Comparison of ENCODE assay signal across 14 cellular contexts in the genomic region with DNA sequence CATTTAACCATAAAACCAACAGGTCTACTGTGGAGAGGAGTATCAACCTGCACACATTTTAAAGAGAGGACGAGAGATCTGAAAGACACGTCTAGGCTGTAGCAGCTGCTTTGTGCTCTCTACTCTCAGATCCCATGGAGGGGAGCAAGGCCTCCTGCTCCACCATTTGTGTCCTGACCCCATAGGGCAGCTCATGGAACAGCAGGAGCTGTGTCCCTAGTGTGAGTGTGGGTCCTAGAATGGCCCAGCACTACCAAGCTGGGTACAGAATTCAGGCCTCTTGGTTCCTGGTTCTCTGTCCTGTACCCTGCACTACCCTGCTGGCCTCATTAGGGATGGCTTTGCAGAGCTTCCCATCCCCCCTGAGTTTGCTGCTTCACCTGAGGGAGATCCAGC.
A peak's percentile ranks its signal among the peaks of the same experiment; 100 is the strongest.
DNase-seq lines count a peak whose midpoint lies in the region; ATAC-seq and TF ChIP-seq lines count a peak whose summit lies in the region.
"Had no signal": no experiment of that assay in that cellular context is flagged by ENCODE, and none has a peak within 500 bp of the region (broad histone marks: within the 10 kb centered on the region; RNA-seq: fewer than 3 reads in every experiment).

No MANE protein-coding gene starts in this region.

- peak; percentile 29 for ATAC-seq in GM23338
- ATAC-seq in PC-3, result peak; percentile 15; the same call in 1 of the 2 replicates
- ATAC-seq in aorta (ENCODE audit: low FRiP score), result peak; percentile 16
- no peak for ATAC-seq in stimulated activated naive CD8-positive, alpha-beta T cell treated with anti-CD3 and anti-CD28 coated beads, Interleukin-15, amount 100 ng/mL, for 72 hours

- intact Hi-C loops in PC-3 (cut with micrococcal nuclease), result loop anchor here (2.0 kb wide), 1 partner anchor 285 kb away; no protein-coding TSS in a partner anchor
- intact Hi-C loops in aorta (cut with DNase I), result loop anchor here in 1 of 2 donors (10.0 kb wide), 1 partner anchor 907 kb away; no protein-coding TSS in a partner anchor
- intact Hi-C loops in vagina (cut with DNase I), result no loop called here

- no peak overlapping the region for H3K27ac Mint-ChIP-seq in GM23338
- H3K27ac Mint-ChIP-seq in endodermal cell, result no peak overlapping the region
- H3K27ac Mint-ChIP-seq in stimulated activated naive CD8-positive, alpha-beta T cell treated with anti-CD3 and anti-CD28 coated beads, Interleukin-15, amount 100 ng/mL, for 72 hours, result no peak overlapping the region

- no peaks in the 10 kb centered on the region for H3F3A ChIP-seq in GM23338 (replicated peaks; ENCODE audit: low read depth)
- no peaks in the 10 kb centered on the region for H3F3A ChIP-seq in PC-3 (ENCODE audit: low read length, unreplicated experiment)

- H3K9me3 Mint-ChIP-seq in GM23338, result peaks cover 8% of the 10 kb centered on the region
- peaks cover 6% of the 10 kb centered on the region for H3K9me3 Mint-ChIP-seq in endodermal cell
- peaks cover 9 to 15% of the 10 kb centered on the region in 2 donors for H3K9me3 Mint-ChIP-seq in stimulated activated naive CD8-positive, alpha-beta T cell treated with anti-CD3 and anti-CD28 coated beads, Interleukin-15, amount 100 ng/mL, for 72 hours

- H3K4me1 ChIP-seq in GM23338 (ENCODE audit: insufficient read depth), result peaks cover 9% of the 10 kb centered on the region
- H3K4me1 ChIP-seq in PC-3 (ENCODE audit: insufficient read depth, low read length), result no peaks in the 10 kb centered on the region
- no peaks in the 10 kb centered on the region for H3K4me1 ChIP-seq in endodermal cell (ENCODE audit: control insufficient read depth, insufficient read depth, low read length)
- H3K4me1 ChIP-seq in aorta (ENCODE audit: control insufficient read depth in 1 of 2, insufficient read depth in 2 of 2, low read length in 2 of 2), result no peaks in the 10 kb centered on the region
- H3K4me1 ChIP-seq in vagina, result no peaks in the 10 kb centered on the region

- H3K4me3 ChIP-seq in GM23338, result no peak overlapping the region
- H3K4me3 ChIP-seq in PC-3 (ENCODE audit: low read length), result no peak overlapping the region
- no peak overlapping the region for H3K4me3 ChIP-seq in endodermal cell (ENCODE audit: low read length)
- no peak overlapping the region for H3K4me3 ChIP-seq in aorta (ENCODE audit: low read length in 2 of 2)
- H3K4me3 ChIP-seq in vagina, result no peak overlapping the region
- H3K4me3 ChIP-seq: BLaER1 treated with 17β-estradiol and CSF1 and Interleukin-3, amounts not matched to agents 10 nM and 100 nM had no signal

- H3K9me2 ChIP-seq in GM23338 (ENCODE audit: insufficient read depth) (no peaks in the 10 kb centered on the region), PC-3 (replicated peaks; ENCODE audit: low read length) (no peaks in the 10 kb centered on the region)

- H3K27me3 Mint-ChIP-seq in GM23338 (ENCODE audit: insufficient read depth, low read depth, poor library complexity) (peaks cover 6% of the 10 kb centered on the region), endodermal cell (ENCODE audit: insufficient read depth) (peaks cover 19% of the 10 kb centered on the region)
- H3K27me3 Mint-ChIP-seq in stimulated activated naive CD8-positive, alpha-beta T cell treated with anti-CD3 and anti-CD28 coated beads, Interleukin-15, amount 100 ng/mL, for 72 hours, result peaks cover 15% of the 10 kb centered on the region
- H3K27me3 Mint-ChIP-seq: CD4-positive, CD25-positive, alpha-beta regulatory T cell had no signal

- no peak for DNase-seq in GM23338 (ENCODE audit: low spot score)
- no peak for DNase-seq in PC-3
- DNase-seq in endodermal cell, result no peak
- no peak for DNase-seq in aorta
- no peak for DNase-seq in stimulated activated naive CD8-positive, alpha-beta T cell treated with anti-CD3 and anti-CD28 coated beads, Interleukin-15, amount 100 ng/mL, for 72 hours
- DNase-seq in vagina (ENCODE audit: extremely low spot score in 2 of 2), result no peak
- no peak for DNase-seq in NCI-H524 (lab: John Stamatoyannopoulos, UW)
- DNase-seq: AML-193; CD4-positive, CD25-positive, alpha-beta regulatory T cell; DMS79; EL; IMR-90; KBM-7 had no signal

- H3K79me2 ChIP-seq in GM23338 (replicated peaks; ENCODE audit: insufficient read depth), result no peaks in the 10 kb centered on the region
- H3K79me2 ChIP-seq in PC-3 (ENCODE audit: low read length), result no peaks in the 10 kb centered on the region

- H3K4me2 ChIP-seq in GM23338 (no peak overlapping the region), PC-3 (ENCODE audit: low read length) (no peak overlapping the region)
- H3K4me2 ChIP-seq: BLaER1 treated with 17β-estradiol and CSF1 and Interleukin-3, amounts not matched to agents 10 nM and 100 nM had no signal

- H3K27me3 ChIP-seq in GM23338 (ENCODE audit: insufficient read depth) (no peaks in the 10 kb centered on the region), PC-3 (ENCODE audit: low read length) (peaks cover 13% of the 10 kb centered on the region; the same call in 1 of the 2 replicates), endodermal cell (ENCODE audit: control insufficient read depth, insufficient read depth, low read length, poor library complexity, severe bottlenecking) (peaks cover 14% of the 10 kb centered on the region), aorta (ENCODE audit: control insufficient read depth in 1 of 2, insufficient read depth in 2 of 2, low read length in 1 of 2) (no peaks in the 10 kb centered on the region), vagina (no peaks in the 10 kb centered on the region)
- H3K27me3 ChIP-seq: BLaER1 treated with 17β-estradiol and CSF1 and Interleukin-3, amounts not matched to agents 10 nM and 100 nM had no signal

- no peaks in the 10 kb centered on the region for H3K36me3 ChIP-seq in GM23338 (ENCODE audit: insufficient read depth)
- H3K36me3 ChIP-seq in PC-3 (ENCODE audit: low read depth, low read length), result no peaks in the 10 kb centered on the region
- no peaks in the 10 kb centered on the region for H3K36me3 ChIP-seq in endodermal cell (ENCODE audit: control insufficient read depth, insufficient read depth, low read length)
- H3K36me3 ChIP-seq in aorta (ENCODE audit: control insufficient read depth in 1 of 2, insufficient read depth in 2 of 2, low read length in 1 of 2), result no peaks in the 10 kb centered on the region
- H3K36me3 ChIP-seq in vagina, result no peaks in the 10 kb centered on the region
- H3K36me3 ChIP-seq: BLaER1 treated with 17β-estradiol and CSF1 and Interleukin-3, amounts not matched to agents 10 nM and 100 nM had no signal

- no TSS peak for BruUV-seq in PC-3 (replicated peaks; lab: Mats Ljungman, UMichigan)

- CTCF ChIA-PET in PC-3 (lab: Charles Lee), result interaction anchor here (0.6 to 1.5 kb wide), 3 partner anchors 13 to 285 kb away, joined by 3 to 4 read pairs (median 4); no protein-coding TSS in a partner anchor

- peaks cover 20% of the 10 kb centered on the region for H3K4me1 Mint-ChIP-seq in GM23338
- no peaks in the 10 kb centered on the region for H3K4me1 Mint-ChIP-seq in endodermal cell
- no peaks in the 10 kb centered on the region for H3K4me1 Mint-ChIP-seq in stimulated activated naive CD8-positive, alpha-beta T cell treated with anti-CD3 and anti-CD28 coated beads, Interleukin-15, amount 100 ng/mL, for 72 hours
- H3K4me1 Mint-ChIP-seq: CD4-positive, CD25-positive, alpha-beta regulatory T cell had no signal

- no peak for TF ChIP-seq POLR2A in vagina (IDR thresholded peaks at IDR 0.05)

- no peaks in the 10 kb centered on the region for H4K20me1 ChIP-seq in GM23338 (replicated peaks; ENCODE audit: insufficient read depth)
- H4K20me1 ChIP-seq in PC-3 (ENCODE audit: low read length), result no peaks in the 10 kb centered on the region
- H4K20me1 ChIP-seq: BLaER1 treated with 17β-estradiol and CSF1 and Interleukin-3, amounts not matched to agents 10 nM and 100 nM had no signal

- no peak overlapping the region for H2AFZ ChIP-seq in GM23338
- no peak overlapping the region for H2AFZ ChIP-seq in PC-3 (ENCODE audit: low read length)

- 90 to 94% methylated on average over 2 of the region's 2 CpGs for WGBS in endodermal cell (ENCODE audit: insufficient coverage in 1 of 2, insufficient read length in 1 of 2), 2 experiments
- 82 to 91% methylated on average over 2 of the region's 2 CpGs for WGBS in aorta, 2 donors

- H3K27ac ChIP-seq in GM23338 (ENCODE audit: low read depth) (no peak overlapping the region), PC-3 (ENCODE audit: low read length) (no peak overlapping the region), endodermal cell (ENCODE audit: low read depth, low read length) (no peak overlapping the region), aorta (ENCODE audit: low read depth in 1 of 2, low read length in 2 of 2) (no peak overlapping the region), vagina (no peak overlapping the region)
- H3K27ac ChIP-seq: BLaER1 treated with 17β-estradiol and CSF1 and Interleukin-3, amounts not matched to agents 10 nM and 100 nM had no signal

- POLR2A ChIA-PET in PC-3 (lab: Charles Lee; ENCODE audit: unreplicated experiment), result no interaction called here

- H3K36me3 Mint-ChIP-seq in GM23338 (ENCODE audit: low read depth) (no peaks in the 10 kb centered on the region), endodermal cell (ENCODE audit: low read depth) (no peaks in the 10 kb centered on the region)

- H3K9me3 ChIP-seq in PC-3 (ENCODE audit: low read length) (no peaks in the 10 kb centered on the region), endodermal cell (ENCODE audit: control insufficient read depth, low read length) (no peaks in the 10 kb centered on the region), aorta (ENCODE audit: control insufficient read depth, low read length) (no peaks in the 10 kb centered on the region), vagina (no peaks in the 10 kb centered on the region)
- H3K9me3 ChIP-seq: BLaER1 treated with 17β-estradiol and CSF1 and Interleukin-3, amounts not matched to agents 10 nM and 100 nM had no signal

- H3K4me3 Mint-ChIP-seq in GM23338 (no peak overlapping the region), endodermal cell (no peak overlapping the region)
- no peak overlapping the region for H3K4me3 Mint-ChIP-seq in stimulated activated naive CD8-positive, alpha-beta T cell treated with anti-CD3 and anti-CD28 coated beads, Interleukin-15, amount 100 ng/mL, for 72 hours
- H3K4me3 Mint-ChIP-seq: CD4-positive, CD25-positive, alpha-beta regulatory T cell had no signal

- H3K9ac ChIP-seq in PC-3 (ENCODE audit: low read length) (no peak overlapping the region), endodermal cell (ENCODE audit: extremely low read depth, low read length, poor library complexity, severe bottlenecking) (no peak overlapping the region)
- H3K9ac ChIP-seq: BLaER1 treated with 17β-estradiol and CSF1 and Interleukin-3, amounts not matched to agents 10 nM and 100 nM had no signal

- TF ChIP-seq CTCF in GM23338 (conservative IDR thresholded peaks at IDR 0.05; ENCODE audit: low read depth in 2 of 2) (0 out of 4 replicates have a peak, but pooled peaks of 1 of the 2 experiments have one; percentile 1), PC-3 (conservative IDR thresholded peaks at IDR 0.05; ENCODE audit: low read depth, low read length) (no peak), endodermal cell (conservative IDR thresholded peaks at IDR 0.05) (peak; percentile 40), vagina (IDR thresholded peaks at IDR 0.05) (no peak)

TF ChIP-seq in GM23338, 12 proteins besides CTCF, POLR2A, EP300 and RAD21 (continues in another document):
- TF ChIP-seq ZNF331 (CRISPR knock-in tag; IDR thresholded peaks at IDR 0.05; ENCODE audit: low read depth), result no peak
